Comparison of ENCODE assay signal across 1 cellular context in the genomic region with DNA sequence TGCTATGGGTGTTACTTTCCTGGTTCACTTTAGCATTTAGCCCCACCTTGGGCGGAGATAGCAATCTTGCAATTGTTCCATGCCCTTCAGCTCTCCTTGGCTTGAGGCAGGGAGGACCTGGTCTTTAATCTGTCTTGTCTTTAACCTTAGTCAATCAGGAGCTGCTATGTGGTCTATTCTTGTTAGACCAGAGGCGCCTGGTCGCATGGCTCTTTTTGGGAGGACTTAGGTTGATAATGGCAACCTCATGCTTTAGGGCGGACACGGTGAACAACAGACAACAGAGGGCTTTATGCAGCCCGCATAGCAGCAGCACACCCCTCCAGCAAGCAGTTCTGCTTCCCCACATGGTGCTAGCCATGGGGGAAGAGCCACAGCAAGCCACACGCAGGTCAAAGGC.
TF ChIP-seq lines count a peak whose summit lies in the region.

No MANE protein-coding gene starts in this region.

TF ChIP-seq in GM23338, 12 proteins besides CTCF, POLR2A, EP300 and RAD21 (continued from another document):
- TF ChIP-seq REST (IDR thresholded peaks at IDR 0.05; ENCODE audit: unreplicated experiment) (no peak), ETS1 (IDR thresholded peaks at IDR 0.05) (no peak), ZNF462 (CRISPR knock-in tag; IDR thresholded peaks at IDR 0.05) (no peak), STAT1 (IDR thresholded peaks at IDR 0.05; ENCODE audit: unreplicated experiment) (no peak), JUNB (IDR thresholded peaks at IDR 0.05; ENCODE audit: unreplicated experiment) (no peak), NANOG (IDR thresholded peaks at IDR 0.05; ENCODE audit: borderline replicate concordance) (no peak), CREB1 (CRISPR knock-in tag; IDR thresholded peaks at IDR 0.05; ENCODE audit: low read depth) (no peak), EZH2phosphoT487 (IDR thresholded peaks at IDR 0.05; ENCODE audit: unreplicated experiment) (no peak), POLR2AphosphoS5 (IDR thresholded peaks at IDR 0.05; ENCODE audit: low read depth) (no peak), ZNF114 (CRISPR knock-in tag; IDR thresholded peaks at IDR 0.05) (no peak)
